In genomic region chr7:39465055-39465929, GRCh38 we compare ENCODE assay signal across 8 cellular contexts.
DNase-seq lines count a peak whose midpoint lies in the region; ATAC-seq and TF ChIP-seq lines count a peak whose summit lies in the region.

No MANE protein-coding gene starts in this region.

- peak; percentile 87 for TF ChIP-seq CTCF in C4-2B (conservative IDR thresholded peaks at IDR 0.05)
- TF ChIP-seq CTCF in GM13977 (IDR thresholded peaks at IDR 0.05; ENCODE audit: extremely low read depth, insufficient read depth, missing control alignments): peak; percentile 77
- peak; percentile 84 for TF ChIP-seq CTCF in fibroblast of pulmonary artery (IDR thresholded peaks at IDR 0.05; ENCODE audit: low read length, missing control alignments)
- peak in 1 of 3 donors; percentile 10 for TF ChIP-seq CTCF in omental fat pad (IDR thresholded peaks at IDR 0.05)

- no peak overlapping the region for H3K27ac ChIP-seq in C4-2B

- no peak overlapping the region for H3K27ac Mint-ChIP-seq in activated CD4-positive, alpha-beta T cell treated with anti-CD3 and anti-CD28 coated beads, Interleukin-2, amount 10 ng/mL, durations not matched to agents 24 days and 14 days

- no peak overlapping the region for H3K4me3 Mint-ChIP-seq in activated CD4-positive, alpha-beta T cell treated with anti-CD3 and anti-CD28 coated beads, Interleukin-2, amount 10 ng/mL, durations not matched to agents 24 days and 14 days

- peaks cover 44% of the 10 kb centered on the region for H3K27me3 Mint-ChIP-seq in activated CD4-positive, alpha-beta T cell treated with anti-CD3 and anti-CD28 coated beads, Interleukin-2, amount 10 ng/mL, durations not matched to agents 24 days and 14 days

- intact Hi-C loops in activated CD4-positive, alpha-beta T cell treated with anti-CD3 and anti-CD28 coated beads, Interleukin-2, amount 10 ng/mL, durations not matched to agents 24 days and 14 days (cut with micrococcal nuclease): loop anchor here (1.0 kb wide), 1 partner anchor 668 kb away; no protein-coding TSS in a partner anchor

- peaks cover 2% of the 10 kb centered on the region for H3K4me1 Mint-ChIP-seq in activated CD4-positive, alpha-beta T cell treated with anti-CD3 and anti-CD28 coated beads, Interleukin-2, amount 10 ng/mL, durations not matched to agents 24 days and 14 days

- no peaks in the 10 kb centered on the region for H3K9me3 Mint-ChIP-seq in activated CD4-positive, alpha-beta T cell treated with anti-CD3 and anti-CD28 coated beads, Interleukin-2, amount 10 ng/mL, durations not matched to agents 24 days and 14 days

- ATAC-seq in HG02870 (IDR thresholded peaks at IDR 0.05; ENCODE audit: unreplicated experiment): peak; percentile 97
- peak; percentile 71 for ATAC-seq in omental fat pad (ENCODE audit: low FRiP score)

- in situ Hi-C loops in GM13977 (cut with MboI; ENCODE audit: low pct_unique_long_range_greater_than_20kb, low sequenced_read_pairs, unreplicated experiment): loop anchor here (25.0 kb wide), 1 partner anchor 678 kb away; no protein-coding TSS in a partner anchor

- H3K36me3 Mint-ChIP-seq in activated CD4-positive, alpha-beta T cell treated with anti-CD3 and anti-CD28 coated beads, Interleukin-2, amount 10 ng/mL, durations not matched to agents 24 days and 14 days (ENCODE audit: low read depth): no peaks in the 10 kb centered on the region

- H3K4me3 ChIP-seq in fibroblast of pulmonary artery (replicated peaks; ENCODE audit: low read depth, low read length): no peak overlapping the region

- DNase-seq in GM13977 (ENCODE audit: low spot score): peak; percentile 65
- DNase-seq in NCI-H2107 treated with DMSO at 0.1 percent for 48 hours (lab: John Stamatoyannopoulos, UW; ENCODE audit: unreplicated experiment): peak; percentile 53
- DNase-seq in activated CD4-positive, alpha-beta T cell treated with anti-CD3 and anti-CD28 coated beads, Interleukin-2, amount 10 ng/mL, durations not matched to agents 24 days and 14 days: peak; percentile 77
- DNase-seq in fibroblast of pulmonary artery (ENCODE audit: low read depth): peak; percentile 78
- DNase-seq in omental fat pad (ENCODE audit: low spot score): no peak
- DNase-seq in T-helper 9 cell: no peak

Comparison
In these comparisons a context has a peak if more than half of its experiments do, and no peak if none do; other contexts are left out.
1. DNase-seq: peak in GM13977 (single experiment), NCI-H2107 treated with DMSO at 0.1 percent for 48 hours (single experiment), activated CD4-positive, alpha-beta T cell treated with anti-CD3 and anti-CD28 coated beads, Interleukin-2, amount 10 ng/mL, durations not matched to agents 24 days and 14 days (single experiment) and fibroblast of pulmonary artery (single experiment); none in omental fat pad (single experiment) and T-helper 9 cell (single experiment).